11 cellular contexts compared by ENCODE assay signal in the genomic region with DNA sequence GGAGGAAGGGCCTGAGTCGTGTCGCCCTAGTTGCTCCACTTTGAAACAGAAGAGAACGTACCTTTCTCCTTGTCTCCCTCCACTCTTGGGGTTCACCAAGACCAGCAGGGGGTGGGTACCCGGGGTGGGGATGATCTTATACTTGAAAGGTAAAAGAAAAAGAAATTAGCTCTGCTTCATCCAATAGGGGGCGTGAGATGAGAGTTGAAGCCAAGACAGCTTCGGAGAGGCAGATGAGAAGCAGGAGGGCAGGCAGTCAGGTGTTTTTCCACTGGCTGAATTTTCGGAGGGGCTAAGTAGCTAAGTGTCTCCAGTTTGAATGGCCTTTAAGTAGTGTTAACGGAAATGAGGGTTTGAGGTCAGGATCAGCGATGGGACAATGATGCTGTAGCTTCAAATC.
DNase-seq lines count a peak whose midpoint lies in the region; ATAC-seq and TF ChIP-seq lines count a peak whose summit lies in the region.
"Had no signal": no experiment of that assay in that cellular context is flagged by ENCODE, and none has a peak within 500 bp of the region (broad histone marks: within the 10 kb centered on the region; RNA-seq: fewer than 3 reads in every experiment).

No MANE protein-coding gene starts in this region.

- no peak for DNase-seq in activated CD8-positive, alpha-beta T cell treated with anti-CD3 and anti-CD28 coated beads for 36 hours
- DNase-seq in activated CD8-positive, alpha-beta T cell treated with anti-CD3 and anti-CD28 coated beads, Interleukin-2, amount 10 ng/mL, durations not matched to agents 7 days and 5 days: no peak
- DNase-seq in NAMALWA (ENCODE audit: low spot score) (peak; percentile 52), choroid plexus epithelial cell (ENCODE audit: low read depth) (peak; percentile 29), osteocyte (ENCODE audit: extremely low spot score, unreplicated experiment) (no peak), midbrain (lab: John Stamatoyannopoulos, UW) (no peak)
- no peak for DNase-seq in T-helper 2 cell treated with Interferon-gamma antibody and Interleukin-4, amounts not matched to agents 5 μg/mL and 100 μg/mL, for 36 hours (ENCODE audit: low spot score)
- DNase-seq: activated CD4-positive, alpha-beta T cell treated with anti-CD3 and anti-CD28 coated beads for 48 hours; NCI-H146 had no signal

- no peak overlapping the region for H3K4me3 ChIP-seq in choroid plexus epithelial cell (ENCODE audit: low read depth, low read length)
- H3K4me3 ChIP-seq: BLaER1 treated with 17β-estradiol and CSF1 and Interleukin-3, amounts not matched to agents 10 nM and 100 nM had no signal

- H3K4me3 Mint-ChIP-seq in activated CD8-positive, alpha-beta T cell treated with anti-CD3 and anti-CD28 coated beads for 36 hours: no peak overlapping the region
- H3K4me3 Mint-ChIP-seq in activated CD8-positive, alpha-beta T cell treated with anti-CD3 and anti-CD28 coated beads, Interleukin-2, amount 10 ng/mL, durations not matched to agents 7 days and 5 days: no peak overlapping the region
- no peak overlapping the region for H3K4me3 Mint-ChIP-seq in osteocyte (ENCODE audit: unreplicated experiment)
- H3K4me3 Mint-ChIP-seq in T-helper 2 cell treated with Interferon-gamma antibody and Interleukin-4, amounts not matched to agents 5 μg/mL and 100 μg/mL, for 36 hours: no peak overlapping the region

- no peak for ATAC-seq in activated CD8-positive, alpha-beta T cell treated with anti-CD3 and anti-CD28 coated beads for 36 hours
- ATAC-seq in activated CD8-positive, alpha-beta T cell treated with anti-CD3 and anti-CD28 coated beads, Interleukin-2, amount 10 ng/mL, durations not matched to agents 7 days and 5 days: no peak
- ATAC-seq in HG03354 (IDR thresholded peaks at IDR 0.05; ENCODE audit: poor library complexity, severe bottlenecking, unreplicated experiment): no peak

- H3K9me3 Mint-ChIP-seq in activated CD8-positive, alpha-beta T cell treated with anti-CD3 and anti-CD28 coated beads for 36 hours: no peaks in the 10 kb centered on the region
- no peaks in the 10 kb centered on the region for H3K9me3 Mint-ChIP-seq in activated CD8-positive, alpha-beta T cell treated with anti-CD3 and anti-CD28 coated beads, Interleukin-2, amount 10 ng/mL, durations not matched to agents 7 days and 5 days (ENCODE audit: insufficient read depth)
- no peaks in the 10 kb centered on the region for H3K9me3 Mint-ChIP-seq in osteocyte (ENCODE audit: unreplicated experiment)
- no peaks in the 10 kb centered on the region for H3K9me3 Mint-ChIP-seq in T-helper 2 cell treated with Interferon-gamma antibody and Interleukin-4, amounts not matched to agents 5 μg/mL and 100 μg/mL, for 36 hours

- intact Hi-C loops in activated CD8-positive, alpha-beta T cell treated with anti-CD3 and anti-CD28 coated beads for 36 hours (cut with micrococcal nuclease): no loop called here

- no peak overlapping the region for H3K27ac Mint-ChIP-seq in activated CD8-positive, alpha-beta T cell treated with anti-CD3 and anti-CD28 coated beads for 36 hours
- no peak overlapping the region for H3K27ac Mint-ChIP-seq in activated CD8-positive, alpha-beta T cell treated with anti-CD3 and anti-CD28 coated beads, Interleukin-2, amount 10 ng/mL, durations not matched to agents 7 days and 5 days
- no peak overlapping the region for H3K27ac Mint-ChIP-seq in osteocyte (ENCODE audit: unreplicated experiment)
- no peak overlapping the region for H3K27ac Mint-ChIP-seq in T-helper 2 cell treated with Interferon-gamma antibody and Interleukin-4, amounts not matched to agents 5 μg/mL and 100 μg/mL, for 36 hours

- peak; percentile 11 for TF ChIP-seq CTCF in activated CD8-positive, alpha-beta T cell treated with anti-CD3 and anti-CD28 coated beads for 36 hours (IDR thresholded peaks at IDR 0.05)
- TF ChIP-seq CTCF in choroid plexus epithelial cell (conservative IDR thresholded peaks at IDR 0.05; ENCODE audit: low read depth, low read length) (peak; percentile 50), osteocyte (IDR thresholded peaks at IDR 0.05) (peak; percentile 27)

- no peaks in the 10 kb centered on the region for H3K36me3 Mint-ChIP-seq in activated CD8-positive, alpha-beta T cell treated with anti-CD3 and anti-CD28 coated beads for 36 hours (ENCODE audit: low read depth)
- H3K36me3 Mint-ChIP-seq in activated CD8-positive, alpha-beta T cell treated with anti-CD3 and anti-CD28 coated beads, Interleukin-2, amount 10 ng/mL, durations not matched to agents 7 days and 5 days (ENCODE audit: low read depth): no peaks in the 10 kb centered on the region
- no peaks in the 10 kb centered on the region for H3K36me3 Mint-ChIP-seq in osteocyte (ENCODE audit: unreplicated experiment)
- no peaks in the 10 kb centered on the region for H3K36me3 Mint-ChIP-seq in T-helper 2 cell treated with Interferon-gamma antibody and Interleukin-4, amounts not matched to agents 5 μg/mL and 100 μg/mL, for 36 hours (ENCODE audit: low read depth)

- peaks cover 14% of the 10 kb centered on the region for H3K4me1 Mint-ChIP-seq in activated CD8-positive, alpha-beta T cell treated with anti-CD3 and anti-CD28 coated beads for 36 hours (ENCODE audit: low read depth)
- H3K4me1 Mint-ChIP-seq in activated CD8-positive, alpha-beta T cell treated with anti-CD3 and anti-CD28 coated beads, Interleukin-2, amount 10 ng/mL, durations not matched to agents 7 days and 5 days (ENCODE audit: low read depth): peaks cover 4% of the 10 kb centered on the region
- H3K4me1 Mint-ChIP-seq in osteocyte (ENCODE audit: unreplicated experiment): peaks cover 8% of the 10 kb centered on the region
- peaks cover 3% of the 10 kb centered on the region for H3K4me1 Mint-ChIP-seq in T-helper 2 cell treated with Interferon-gamma antibody and Interleukin-4, amounts not matched to agents 5 μg/mL and 100 μg/mL, for 36 hours (ENCODE audit: low read depth)

- CTCF ChIA-PET in activated CD8-positive, alpha-beta T cell treated with anti-CD3 and anti-CD28 coated beads for 36 hours (lab: Charles Lee): interaction anchor here (0.8 to 8.5 kb wide), 12 partner anchors 10 to 356 kb away, joined by 3 to 147 read pairs (median 4); no protein-coding TSS in a partner anchor
- CTCF ChIA-PET in activated CD8-positive, alpha-beta T cell treated with anti-CD3 and anti-CD28 coated beads, Interleukin-2, amount 10 ng/mL, durations not matched to agents 7 days and 5 days (lab: Charles Lee): interaction anchor here (0.6 to 11.9 kb wide), 9 partner anchors 16 to 356 kb away, joined by 3 to 179 read pairs (median 3); a partner anchor contains a TSS

- POLR2A ChIA-PET in activated CD8-positive, alpha-beta T cell treated with anti-CD3 and anti-CD28 coated beads for 36 hours (lab: Charles Lee): no interaction called here
- POLR2A ChIA-PET in activated CD8-positive, alpha-beta T cell treated with anti-CD3 and anti-CD28 coated beads, Interleukin-2, amount 10 ng/mL, durations not matched to agents 7 days and 5 days (lab: Charles Lee): no interaction called here

- peaks cover 2% of the 10 kb centered on the region for H3K27me3 Mint-ChIP-seq in activated CD8-positive, alpha-beta T cell treated with anti-CD3 and anti-CD28 coated beads for 36 hours
- no peaks in the 10 kb centered on the region for H3K27me3 Mint-ChIP-seq in activated CD8-positive, alpha-beta T cell treated with anti-CD3 and anti-CD28 coated beads, Interleukin-2, amount 10 ng/mL, durations not matched to agents 7 days and 5 days (ENCODE audit: low read depth)
- H3K27me3 Mint-ChIP-seq in osteocyte (ENCODE audit: unreplicated experiment): peaks cover 15% of the 10 kb centered on the region
- peaks cover 7% of the 10 kb centered on the region for H3K27me3 Mint-ChIP-seq in T-helper 2 cell treated with Interferon-gamma antibody and Interleukin-4, amounts not matched to agents 5 μg/mL and 100 μg/mL, for 36 hours (ENCODE audit: low read depth)

Comparison
In these comparisons a context has a peak if more than half of its experiments do, and no peak if none do; other contexts are left out.
1. DNase-seq: peak in NAMALWA (single experiment) and choroid plexus epithelial cell (single experiment); none in activated CD8-positive, alpha-beta T cell treated with anti-CD3 and anti-CD28 coated beads for 36 hours (single experiment), activated CD8-positive, alpha-beta T cell treated with anti-CD3 and anti-CD28 coated beads, Interleukin-2, amount 10 ng/mL, durations not matched to agents 7 days and 5 days (single experiment), osteocyte (single experiment), T-helper 2 cell treated with Interferon-gamma antibody and Interleukin-4, amounts not matched to agents 5 μg/mL and 100 μg/mL, for 36 hours (single experiment) and midbrain (single experiment).
2. Peak in every context shown above with its lines, with median percentiles within 50 percentile points of each other: CTCF ChIP-seq.